Comparison of ENCODE assay signal across 1 cellular context in genomic region chr16:64362193-64362592, GRCh38.
TF ChIP-seq lines count a peak whose summit lies in the region.

No MANE protein-coding gene starts in this region.

TF ChIP-seq in IMR-90, 13 proteins besides CTCF, POLR2A, EP300 and RAD21:
- TF ChIP-seq SMC3 (IDR thresholded peaks at IDR 0.05; ENCODE audit: low read depth, low read length) (no peak), ELK1 (IDR thresholded peaks at IDR 0.05; ENCODE audit: borderline replicate concordance, low read depth, low read length) (no peak), MAFK (IDR thresholded peaks at IDR 0.05; ENCODE audit: low read depth, low read length) (no peak), CHD1 (IDR thresholded peaks at IDR 0.05; ENCODE audit: low read depth, low read length) (no peak), NFE2L2 (IDR thresholded peaks at IDR 0.05; ENCODE audit: low read depth, low read length) (no peak), CEBPB (IDR thresholded peaks at IDR 0.05; ENCODE audit: low read depth, low read length) (no peak), MXI1 (IDR thresholded peaks at IDR 0.05; ENCODE audit: borderline replicate concordance, low read depth, low read length) (no peak), BHLHE40 (IDR thresholded peaks at IDR 0.05; ENCODE audit: low read depth, low read length) (no peak), RCOR1 (IDR thresholded peaks at IDR 0.05; ENCODE audit: insufficient replicate concordance, low read length) (no peak), MAZ (IDR thresholded peaks at IDR 0.05; ENCODE audit: borderline replicate concordance, low read depth, low read length) (no peak), FOS (IDR thresholded peaks at IDR 0.05; ENCODE audit: low read depth, low read length) (no peak), RFX5 (IDR thresholded peaks at IDR 0.05; ENCODE audit: low read depth, low read length) (no peak)
